10 cellular contexts compared by ENCODE assay signal in genomic region chr12:108566452-108566851, GRCh38. TPM values are rescaled to one million over a fixed set of nuclear protein-coding genes. Genes with fewer than 3 reads are reported as not detected.
A peak's percentile ranks its signal among the peaks of the same experiment; 100 is the strongest.
DNase-seq lines count a peak whose midpoint lies in the region; ATAC-seq, FAIRE-seq and TF ChIP-seq lines count a peak whose summit lies in the region.
"Had no signal": no experiment of that assay in that cellular context is flagged by ENCODE, and none has a peak within 500 bp of the region (broad histone marks: within the 10 kb centered on the region; RNA-seq: fewer than 3 reads in every experiment).

No MANE protein-coding gene starts in this region.

- peaks cover 70% of the 10 kb centered on the region for H3K4me1 Mint-ChIP-seq in activated naive CD8-positive, alpha-beta T cell (ENCODE audit: low read depth)
- peaks cover 81% of the 10 kb centered on the region for H3K4me1 Mint-ChIP-seq in activated naive CD8-positive, alpha-beta T cell treated with anti-CD3 and anti-CD28 coated beads, Interleukin-2, amount 50 U/mL, for 24 hours
- H3K4me1 Mint-ChIP-seq in activated CD4-positive, alpha-beta memory T cell treated with anti-CD3 and anti-CD28 coated beads for 36 hours (ENCODE audit: low read depth) = peaks cover 66% of the 10 kb centered on the region

- H3K27ac ChIP-seq in keratinocyte (ENCODE audit: control insufficient read depth, insufficient read depth, low read length) = peak overlapping the region; percentile 67
- peak overlapping the region; percentile 17 for H3K27ac ChIP-seq in substantia nigra (ENCODE audit: low read depth, low read length, poor library complexity, severe bottlenecking)

- peaks cover 8% of the 10 kb centered on the region for H3K36me3 Mint-ChIP-seq in activated naive CD8-positive, alpha-beta T cell
- peaks cover 58% of the 10 kb centered on the region for H3K36me3 Mint-ChIP-seq in activated naive CD8-positive, alpha-beta T cell treated with anti-CD3 and anti-CD28 coated beads, Interleukin-2, amount 50 U/mL, for 24 hours (ENCODE audit: low read depth)
- peaks cover 48% of the 10 kb centered on the region for H3K36me3 Mint-ChIP-seq in activated CD4-positive, alpha-beta memory T cell treated with anti-CD3 and anti-CD28 coated beads for 36 hours

- H3K36me3 ChIP-seq in keratinocyte (ENCODE audit: control insufficient read depth in 2 of 2, extremely low read depth in 1 of 2, insufficient read depth in 2 of 2, low read length in 2 of 2) = peaks cover 28 to 40% of the 10 kb centered on the region in 2 experiments

- no peak for ATAC-seq in activated naive CD8-positive, alpha-beta T cell treated with anti-CD3 and anti-CD28 coated beads, Interleukin-2, amount 50 U/mL, for 24 hours

- no peak for TF ChIP-seq CTCF in keratinocyte (optimal IDR thresholded peaks at IDR 0.05 in 1 of 3, IDR thresholded peaks at IDR 0.05 in 1 of 3, conservative IDR thresholded peaks at IDR 0.05 in 1 of 3; ENCODE audit: extremely low read depth in 1 of 3, insufficient read depth in 2 of 3, low read length in 3 of 3)

- H3K9ac ChIP-seq in keratinocyte (ENCODE audit: control insufficient read depth, extremely low read depth, insufficient read depth, low read length) = peak overlapping the region; percentile 45

- H3K27me3 Mint-ChIP-seq in activated naive CD8-positive, alpha-beta T cell = no peaks in the 10 kb centered on the region
- H3K27me3 Mint-ChIP-seq in activated naive CD8-positive, alpha-beta T cell treated with anti-CD3 and anti-CD28 coated beads, Interleukin-2, amount 50 U/mL, for 24 hours = no peaks in the 10 kb centered on the region
- no peaks in the 10 kb centered on the region for H3K27me3 Mint-ChIP-seq in activated CD4-positive, alpha-beta memory T cell treated with anti-CD3 and anti-CD28 coated beads for 36 hours

- H3K9me3 Mint-ChIP-seq in activated naive CD8-positive, alpha-beta T cell (ENCODE audit: low read depth) = no peaks in the 10 kb centered on the region
- no peaks in the 10 kb centered on the region for H3K9me3 Mint-ChIP-seq in activated naive CD8-positive, alpha-beta T cell treated with anti-CD3 and anti-CD28 coated beads, Interleukin-2, amount 50 U/mL, for 24 hours
- no peaks in the 10 kb centered on the region for H3K9me3 Mint-ChIP-seq in activated CD4-positive, alpha-beta memory T cell treated with anti-CD3 and anti-CD28 coated beads for 36 hours

- no peak for FAIRE-seq in keratinocyte (lab: Jason Lieb, UNC)

- intact Hi-C loops in activated CD4-positive, alpha-beta memory T cell treated with anti-CD3 and anti-CD28 coated beads for 36 hours (cut with micrococcal nuclease) = loop anchor here (10.0 kb wide), 1 partner anchor 268 kb away; no protein-coding TSS in a partner anchor

- no peaks in the 10 kb centered on the region for H4K20me1 ChIP-seq in keratinocyte (ENCODE audit: control insufficient read depth, extremely low read depth, insufficient read depth, low read length)

- H3K4me3 Mint-ChIP-seq in activated naive CD8-positive, alpha-beta T cell = peak overlapping the region; percentile 27
- no peak overlapping the region for H3K4me3 Mint-ChIP-seq in activated naive CD8-positive, alpha-beta T cell treated with anti-CD3 and anti-CD28 coated beads, Interleukin-2, amount 50 U/mL, for 24 hours
- H3K4me3 Mint-ChIP-seq in activated CD4-positive, alpha-beta memory T cell treated with anti-CD3 and anti-CD28 coated beads for 36 hours = no peak overlapping the region

- no peak overlapping the region for H2AFZ ChIP-seq in keratinocyte (ENCODE audit: control insufficient read depth, low read length)

- H3K79me2 ChIP-seq in keratinocyte (ENCODE audit: control insufficient read depth, insufficient read depth, low read length) = peaks cover 11% of the 10 kb centered on the region

- DNase-seq in activated naive CD8-positive, alpha-beta T cell treated with anti-CD3 and anti-CD28 coated beads, Interleukin-2, amount 50 U/mL, for 24 hours = no peak
- no peak for DNase-seq in activated CD4-positive, alpha-beta memory T cell treated with anti-CD3 and anti-CD28 coated beads for 36 hours
- DNase-seq in keratinocyte (ENCODE audit: low read depth, low spot score) = no peak
- no peak for DNase-seq in substantia nigra (lab: John Stamatoyannopoulos, UW)
- DNase-seq in stimulated activated CD4-positive, alpha-beta T cell treated with anti-CD3 and anti-CD28 coated beads, Interleukin-1b, Interleukin-23, amount 100 ng/mL, for 48 hours = no peak
- DNase-seq in Kasumi-1 (lab: John Stamatoyannopoulos, UW) = no peak
- DNase-seq in SIG-M5 treated with dmso at 0.1 percent for 504 hours (lab: John Stamatoyannopoulos, UW; ENCODE audit: unreplicated experiment) = no peak
- DNase-seq: OCI-M1, retina had no signal

- no peaks in the 10 kb centered on the region for H3K27me3 ChIP-seq in keratinocyte (ENCODE audit: control insufficient read depth, extremely low read depth, insufficient read depth, low read length)

- POLR2A ChIA-PET in activated CD4-positive, alpha-beta memory T cell treated with anti-CD3 and anti-CD28 coated beads for 36 hours (lab: Charles Lee) = interaction anchor here (0.6 to 0.9 kb wide), 2 partner anchors 52 to 69 kb away, joined by 3 read pairs; no protein-coding TSS in a partner anchor

- peak overlapping the region; percentile 25 for H3K4me2 ChIP-seq in keratinocyte (ENCODE audit: control insufficient read depth, extremely low read depth, insufficient read depth, low read depth, low read length)

- H3K4me1 ChIP-seq in keratinocyte (ENCODE audit: control insufficient read depth, extremely low read depth, insufficient read depth, low read length) = peaks cover 20% of the 10 kb centered on the region

- no peaks in the 10 kb centered on the region for H3K9me3 ChIP-seq in keratinocyte (ENCODE audit: control insufficient read depth, low read depth, low read length)

- H3K27ac Mint-ChIP-seq in activated naive CD8-positive, alpha-beta T cell = peak overlapping the region; percentile 83
- no peak overlapping the region for H3K27ac Mint-ChIP-seq in activated naive CD8-positive, alpha-beta T cell treated with anti-CD3 and anti-CD28 coated beads, Interleukin-2, amount 50 U/mL, for 24 hours
- peak overlapping the region; percentile 50 for H3K27ac Mint-ChIP-seq in activated CD4-positive, alpha-beta memory T cell treated with anti-CD3 and anti-CD28 coated beads for 36 hours

- no peak overlapping the region for H3K4me3 ChIP-seq in keratinocyte (ENCODE audit: control insufficient read depth in 2 of 3, extremely low read depth in 1 of 3, insufficient read depth in 2 of 3, low read depth in 1 of 3, low read length in 3 of 3)

- CTCF ChIA-PET in activated CD4-positive, alpha-beta memory T cell treated with anti-CD3 and anti-CD28 coated beads for 36 hours (lab: Charles Lee) = interaction anchor here (0.7 to 18.8 kb wide), 5 partner anchors 50 to 384 kb away, joined by 3 to 472 read pairs (median 4); no protein-coding TSS in a partner anchor

- H3K9me1 ChIP-seq in keratinocyte (ENCODE audit: control insufficient read depth, extremely low read depth, insufficient read depth, low read length) = no peaks in the 10 kb centered on the region

- dilution Hi-C loops in keratinocyte (cut with MboI; ENCODE audit: extremely low pct_ligation_motif_present, low sequenced_read_pairs) = no loop called here

RNA-seq across cellular contexts. Expression of gene ISCU, which starts 4.1 kb away (rescaled TPM):
- total RNA-seq in activated CD4-positive, alpha-beta memory T cell treated with anti-CD3 and anti-CD28 coated beads for 36 hours = 10 to 100 TPM; 88.6 to 94.3 TPM
- polyA plus RNA-seq in keratinocyte = 70.1 to 106 TPM (median 82.4 TPM) in 3 replicates
- polyA plus RNA-seq in keratinocyte (2011; ENCODE audit: low read depth) = 89.9 TPM
- polyA plus RNA-seq in keratinocyte (2011; cell fraction: cytosol; rRNA removed) = 86.4 and 129 TPM in 2 replicates
- 85.0 and 98.5 TPM in 2 replicates for polyA plus RNA-seq in keratinocyte (2011; cell fraction: nucleus; rRNA removed)
- polyA plus RNA-seq in keratinocyte (2012; ENCODE audit: low replicate concordance) = 69.9 and 117 TPM in 2 replicates
- polyA minus RNA-seq in keratinocyte = 20.2 to 53.9 TPM (median 50.3 TPM) in 3 replicates
- 38.6 TPM for polyA minus RNA-seq in keratinocyte (2011; cell fraction: cytosol; rRNA and poly(A)+ RNA removed)
- 10.3 and 14.5 TPM in 2 replicates for polyA minus RNA-seq in keratinocyte (2011; cell fraction: nucleus; rRNA and poly(A)+ RNA removed)

RNA-seq across cellular contexts. Expression of gene SART3, which starts 5.5 kb away (rescaled TPM):
- total RNA-seq in activated CD4-positive, alpha-beta memory T cell treated with anti-CD3 and anti-CD28 coated beads for 36 hours = 10 to 100 TPM; 84.3 to 91.5 TPM
- 14.1 to 19.0 TPM (median 18.4 TPM) in 3 replicates for polyA plus RNA-seq in keratinocyte
- polyA plus RNA-seq in keratinocyte (2011; ENCODE audit: low read depth) = 48.8 TPM
- 10.1 and 12.8 TPM in 2 replicates for polyA plus RNA-seq in keratinocyte (2011; cell fraction: cytosol; rRNA removed)
- 35.3 and 43.8 TPM in 2 replicates for polyA plus RNA-seq in keratinocyte (2011; cell fraction: nucleus; rRNA removed)
- polyA plus RNA-seq in keratinocyte (2012; ENCODE audit: low replicate concordance) = 24.8 and 34.1 TPM in 2 replicates
- 14.2 to 45.4 TPM (median 21.3 TPM) in 3 replicates for polyA minus RNA-seq in keratinocyte
- polyA minus RNA-seq in keratinocyte (2011; cell fraction: cytosol; rRNA and poly(A)+ RNA removed) = 6.3 TPM
- polyA minus RNA-seq in keratinocyte (2011; cell fraction: nucleus; rRNA and poly(A)+ RNA removed) = 37.2 and 42.9 TPM in 2 replicates

RNA-seq across cellular contexts. Expression of gene TMEM119, which starts 31.4 kb away (rescaled TPM):
- total RNA-seq in activated CD4-positive, alpha-beta memory T cell treated with anti-CD3 and anti-CD28 coated beads for 36 hours = under 1 TPM; 0.10 to 0.24 TPM
- polyA plus RNA-seq in keratinocyte = not detected in 3 replicates
- not detected for polyA plus RNA-seq in keratinocyte (2011; ENCODE audit: low read depth)
- polyA plus RNA-seq in keratinocyte (2011; cell fraction: cytosol; rRNA removed) = not detected in 2 replicates
- not detected in 2 replicates for polyA plus RNA-seq in keratinocyte (2011; cell fraction: nucleus; rRNA removed)
- not detected in 2 replicates for polyA plus RNA-seq in keratinocyte (2012; ENCODE audit: low replicate concordance)
- 0.52 TPM in 1 of 3 replicates, not detected in the others for polyA minus RNA-seq in keratinocyte
- polyA minus RNA-seq in keratinocyte (2011; cell fraction: cytosol; rRNA and poly(A)+ RNA removed) = not detected
- 0.31 TPM in 1 of 2 replicates, not detected in the other for polyA minus RNA-seq in keratinocyte (2011; cell fraction: nucleus; rRNA and poly(A)+ RNA removed)

RNA-seq across cellular contexts. Expression of gene FICD, which starts 51.4 kb away (rescaled TPM):
- total RNA-seq in activated CD4-positive, alpha-beta memory T cell treated with anti-CD3 and anti-CD28 coated beads for 36 hours = 1 to 10 TPM; 5.7 to 6.0 TPM
- 0.31 to 0.70 TPM (median 0.47 TPM) in 3 replicates for polyA plus RNA-seq in keratinocyte
- 1.5 TPM for polyA plus RNA-seq in keratinocyte (2011; ENCODE audit: low read depth)
- polyA plus RNA-seq in keratinocyte (2011; cell fraction: cytosol; rRNA removed) = 0.32 and 0.34 TPM in 2 replicates
- polyA plus RNA-seq in keratinocyte (2011; cell fraction: nucleus; rRNA removed) = 1.4 and 1.5 TPM in 2 replicates
- 0.74 and 4.5 TPM in 2 replicates for polyA plus RNA-seq in keratinocyte (2012; ENCODE audit: low replicate concordance)
- 0.67 to 1.7 TPM (median 1.2 TPM) in 3 replicates for polyA minus RNA-seq in keratinocyte
- polyA minus RNA-seq in keratinocyte (2011; cell fraction: cytosol; rRNA and poly(A)+ RNA removed) = 0.96 TPM
- polyA minus RNA-seq in keratinocyte (2011; cell fraction: nucleus; rRNA and poly(A)+ RNA removed) = 1.3 and 1.7 TPM in 2 replicates
